Comparison of ENCODE assay signal across 1 cellular context in genomic region chr3:48661501-48662139, GRCh38.
TF ChIP-seq lines count a peak whose summit lies in the region.

No MANE protein-coding gene starts in this region.

TF ChIP-seq in WTC11, 78 proteins besides CTCF, POLR2A, EP300 and RAD21 (continued from another document):
- TF ChIP-seq IRF2 (CRISPR knock-in tag; IDR thresholded peaks at IDR 0.05; ENCODE audit: borderline replicate concordance, low read depth): peak; percentile 98; the same call in 1 of the 2 replicates
- TF ChIP-seq ELF4 (CRISPR knock-in tag; IDR thresholded peaks at IDR 0.05; ENCODE audit: low read depth): peak; percentile 100
- TF ChIP-seq AR (CRISPR knock-in tag; IDR thresholded peaks at IDR 0.05): no peak
- TF ChIP-seq PREB (CRISPR knock-in tag; IDR thresholded peaks at IDR 0.05; ENCODE audit: borderline replicate concordance): peak; percentile 100
- peak; percentile 100 for TF ChIP-seq ETV6 (CRISPR knock-in tag; IDR thresholded peaks at IDR 0.05)
- TF ChIP-seq GRHL2 (CRISPR knock-in tag; IDR thresholded peaks at IDR 0.05; ENCODE audit: insufficient replicate concordance, severe bottlenecking): no peak
- TF ChIP-seq SP1 (CRISPR knock-in tag; conservative IDR thresholded peaks at IDR 0.05): peak; percentile 97
- peak; percentile 100; the same call in 1 of the 2 replicates for TF ChIP-seq KAT7 (CRISPR knock-in tag; IDR thresholded peaks at IDR 0.05; ENCODE audit: borderline replicate concordance)
- TF ChIP-seq CREM (CRISPR knock-in tag; IDR thresholded peaks at IDR 0.05): peak; percentile 97
- TF ChIP-seq CREB1 (CRISPR knock-in tag; IDR thresholded peaks at IDR 0.05): peak; percentile 99
